8 cellular contexts compared by ENCODE assay signal in the genomic region with DNA sequence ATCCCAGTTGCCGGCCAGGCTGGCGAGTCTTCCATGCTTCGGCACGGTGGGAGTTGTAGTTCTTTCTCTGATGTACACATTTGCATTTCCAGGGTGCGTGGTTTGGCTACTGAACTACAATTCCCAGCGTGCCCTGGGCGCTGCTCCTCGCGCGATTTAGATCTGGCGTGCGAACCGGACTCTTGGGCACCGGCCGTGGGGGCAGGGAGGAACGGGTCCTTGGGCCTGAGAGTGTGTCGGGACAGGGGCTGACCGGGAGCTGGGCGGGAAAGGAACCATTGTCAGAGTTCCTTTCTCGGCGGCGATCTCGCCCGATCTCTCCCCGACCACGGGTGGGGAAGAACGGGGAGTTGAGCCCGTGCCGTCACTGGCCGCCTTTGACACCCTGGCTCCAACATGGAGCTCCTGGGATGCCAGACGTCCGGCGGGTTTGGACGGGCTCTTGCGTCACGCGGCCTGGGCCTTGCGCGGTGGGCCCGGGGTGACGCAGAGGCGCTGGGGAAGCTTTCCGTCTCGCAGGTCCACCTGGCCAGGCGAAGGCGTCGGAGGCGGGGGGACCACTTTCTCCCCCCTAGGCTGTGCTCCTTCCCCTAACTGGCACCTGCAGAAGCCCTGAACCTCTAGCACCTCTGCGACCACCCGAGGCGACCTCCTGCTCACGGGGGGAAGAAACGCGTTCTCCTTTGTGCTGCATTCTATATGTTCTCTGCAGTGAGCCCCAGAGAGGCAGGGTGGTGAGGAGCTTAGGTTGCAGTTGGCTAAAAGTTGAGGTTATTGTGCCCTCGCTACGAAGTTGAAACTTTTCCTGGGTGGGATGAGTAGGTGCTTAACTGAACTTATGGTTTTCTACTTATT. TPM values are rescaled to one million over a fixed set of nuclear protein-coding genes. Genes with fewer than 3 reads are reported as not detected.
DNase-seq lines count a peak whose midpoint lies in the region; ATAC-seq and TF ChIP-seq lines count a peak whose summit lies in the region.

No MANE protein-coding gene starts in this region.

- H3K9me1 ChIP-seq in IMR-90 (ENCODE audit: insufficient read depth, low read length) = no peaks in the 10 kb centered on the region

- peak overlapping the region; percentile 56; the same call in 1 of the 2 replicates for H2BK120ac ChIP-seq in IMR-90 (ENCODE audit: low read depth, low read length)

- H2BK15ac ChIP-seq in IMR-90 (ENCODE audit: low read depth, low read length) = no peak overlapping the region

- ATAC-seq in GM21576 (IDR thresholded peaks at IDR 0.05; ENCODE audit: unreplicated experiment) (peak; percentile 78), IMR-90 (ENCODE audit: low read depth) (peak; percentile 83)

- H3K79me2 ChIP-seq in OCI-LY3 (ENCODE audit: low read length) = peaks cover 55% of the 10 kb centered on the region

- H2BK5ac ChIP-seq in IMR-90 (ENCODE audit: low read depth, low read length, poor library complexity, severe bottlenecking) = peak overlapping the region; percentile 83

- peak overlapping the region; percentile 67 for H4K91ac ChIP-seq in IMR-90 (ENCODE audit: insufficient read depth, low read depth, low read length)

- dilution Hi-C loops in IMR-90 (cut with HindIII; ENCODE audit: low sequenced_read_pairs, unreplicated experiment) = no loop called here

- H4K8ac ChIP-seq in IMR-90 (ENCODE audit: low read depth in 2 of 2, low read length in 2 of 2) = peak overlapping the region in 1 of 2 experiments; percentile 83; a peak in 2 of 4 replicates

- no TSS peak for BruUV-seq in IMR-90 (replicated peaks; lab: Mats Ljungman, UMichigan)

- no peak for TF ChIP-seq RAD21 in IMR-90 (IDR thresholded peaks at IDR 0.05; ENCODE audit: low read length)

- in situ Hi-C loops in IMR-90 (cut with MboI; ENCODE audit: low sequenced_read_pairs) = no loop called here

- intact Hi-C loops in IMR-90 (cut with micrococcal nuclease) = loop anchor here (2.0 kb wide), 1 partner anchor 244 kb away; a partner anchor contains a TSS

- H4K20me1 ChIP-seq in IMR-90 (ENCODE audit: insufficient read depth, low read length) (peaks cover 52% of the 10 kb centered on the region), OCI-LY3 (ENCODE audit: insufficient read depth, low read length) (peaks cover 29% of the 10 kb centered on the region)

- POLR2A ChIA-PET in IMR-90 (lab: Charles Lee; ENCODE audit: unreplicated experiment) = interaction anchor here (0.6 to 1.7 kb wide), 3 partner anchors 8 to 72 kb away, joined by 3 to 8 read pairs (median 3); no protein-coding TSS in a partner anchor

- H3K9me3 ChIP-seq in IMR-90 (ENCODE audit: control insufficient read depth, insufficient read depth, low read length) (no peaks in the 10 kb centered on the region), OCI-LY3 (ENCODE audit: insufficient read depth, low read length) (no peaks in the 10 kb centered on the region)

- peak overlapping the region; percentile 98 for H2AFZ ChIP-seq in IMR-90 (replicated peaks; ENCODE audit: low read length, poor library complexity)
- 0 out of 2 replicates have a peak overlapping the region, but pooled peaks have one; percentile 48 for H2AFZ ChIP-seq in OCI-LY3 (ENCODE audit: low read depth, low read length)

- H2AK9ac ChIP-seq in IMR-90 (replicated peaks; ENCODE audit: low read depth, low read length, poor library complexity) = peak overlapping the region; percentile 91

- DNase-seq in DMS 273 (lab: John Stamatoyannopoulos, UW; ENCODE audit: unreplicated experiment) = peak; percentile 99
- peak; percentile 97 for DNase-seq in IMR-90
- peak; percentile 73 for DNase-seq in activated T-cell treated with anti-CD3 and anti-CD28 coated beads for 4 hours
- peak; percentile 97 for DNase-seq in epithelial cell of esophagus (ENCODE audit: low read depth)
- peak; percentile 96 for DNase-seq in midbrain (lab: John Stamatoyannopoulos, UW)
- peak; percentile 70 to 72 for DNase-seq in stimulated activated CD8-positive, alpha-beta memory T cell treated with anti-CD3 and anti-CD28 coated beads, Interleukin-15, amount 100 ng/mL, for 4 hours (ENCODE audit: low read depth in 2 of 2)

- no peak; the same call in 1 of the 2 replicates for TF ChIP-seq POLR2A in IMR-90 (IDR thresholded peaks at IDR 0.05; ENCODE audit: low read depth, low read length)

- H3K18ac ChIP-seq in IMR-90 (ENCODE audit: low read depth, low read length) = peak overlapping the region; percentile 39; the same call in 1 of the 2 replicates

- H3K4me1 ChIP-seq in IMR-90 (ENCODE audit: control insufficient read depth, insufficient read depth, low read length) (no peaks in the 10 kb centered on the region; the same call in 1 of the 2 replicates), OCI-LY3 (ENCODE audit: low read length) (peaks cover 23% of the 10 kb centered on the region)

- H3K4me3 ChIP-seq in IMR-90 (ENCODE audit: insufficient read depth, low read depth, low read length) = peak overlapping the region; percentile 85
- H3K4me3 ChIP-seq in OCI-LY3 (ENCODE audit: low read length) = peak overlapping the region; percentile 93
- peak overlapping the region; percentile 94 for H3K4me3 ChIP-seq in epithelial cell of esophagus (ENCODE audit: low read length)

- H2AK5ac ChIP-seq in IMR-90 (ENCODE audit: low read depth, low read length) = peak overlapping the region; percentile 87

- no peaks in the 10 kb centered on the region for H3K27me3 ChIP-seq in IMR-90 (ENCODE audit: control insufficient read depth, insufficient read depth, low read length)
- H3K27me3 ChIP-seq in OCI-LY3 (ENCODE audit: low read depth, low read length) = no peaks in the 10 kb centered on the region

- peak overlapping the region; percentile 88 for H3K23ac ChIP-seq in IMR-90 (ENCODE audit: low read depth, low read length)

- H3K27ac ChIP-seq in IMR-90 (ENCODE audit: insufficient read depth, low read length) = peak overlapping the region; percentile 94
- H3K27ac ChIP-seq in OCI-LY3 (ENCODE audit: low read length) = peak overlapping the region; percentile 84

- H3K4ac ChIP-seq in IMR-90 (ENCODE audit: low read depth, low read length) = peak overlapping the region; percentile 86

- H3K4me2 ChIP-seq in IMR-90 (ENCODE audit: low read depth, low read length) = peak overlapping the region; percentile 95
- peak overlapping the region; percentile 83 for H3K4me2 ChIP-seq in OCI-LY3 (ENCODE audit: low read length)

- TF ChIP-seq CTCF in IMR-90 (conservative IDR thresholded peaks at IDR 0.05; ENCODE audit: low read depth, low read length) = no peak
- TF ChIP-seq CTCF in OCI-LY3 (IDR thresholded peaks at IDR 0.05; ENCODE audit: low read depth, low read length) = no peak
- TF ChIP-seq CTCF in epithelial cell of esophagus (IDR thresholded peaks at IDR 0.05; ENCODE audit: insufficient read depth, low read depth, low read length, missing control alignments) = no peak

- H3K9ac ChIP-seq in IMR-90 (ENCODE audit: low read depth, low read length) = peak overlapping the region; percentile 96
- H3K9ac ChIP-seq in OCI-LY3 (ENCODE audit: low read length) = peak overlapping the region; percentile 94

- H3K79me1 ChIP-seq in IMR-90 (ENCODE audit: low read depth in 1 of 2, low read length in 2 of 2) = peaks cover 5 to 29% of the 10 kb centered on the region in 2 experiments

- H3K36me3 ChIP-seq in IMR-90 (ENCODE audit: control insufficient read depth, insufficient read depth, low read length) (peaks cover 2% of the 10 kb centered on the region), OCI-LY3 (replicated peaks; ENCODE audit: low read depth, low read length) (peaks cover 5% of the 10 kb centered on the region)

- 0% methylated on average over 13 of the region's 56 CpGs; no CpG with 5 or more reads in 1 of the 2 experiments for WGBS in IMR-90 (ENCODE audit: extremely low coverage in 2 of 2, insufficient read length in 1 of 2), 2 experiments

- CTCF ChIA-PET in IMR-90 (lab: Yijun Ruan, JAX) = interaction anchor here (0.6 kb wide), 1 partner anchor 423 kb away, joined by 5 read pairs; no protein-coding TSS in a partner anchor

- H2BK20ac ChIP-seq in IMR-90 (ENCODE audit: low read depth, low read length) = no peak overlapping the region

- H3K56ac ChIP-seq in IMR-90 (ENCODE audit: extremely low read depth, insufficient read depth, low read length) = peak overlapping the region; percentile 87

- peak overlapping the region; percentile 94 for H3K14ac ChIP-seq in IMR-90 (replicated peaks; ENCODE audit: low read depth, low read length)

- peak overlapping the region; percentile 70 for H4K5ac ChIP-seq in IMR-90 (ENCODE audit: low read depth, low read length)

TF ChIP-seq in IMR-90, 13 proteins besides CTCF, POLR2A, EP300 and RAD21 (continues in another document):
- peak; percentile 87 for TF ChIP-seq CHD1 (IDR thresholded peaks at IDR 0.05; ENCODE audit: low read depth, low read length)
- peak; percentile 93 for TF ChIP-seq CEBPB (IDR thresholded peaks at IDR 0.05; ENCODE audit: low read depth, low read length)
- TF ChIP-seq MXI1 (IDR thresholded peaks at IDR 0.05; ENCODE audit: borderline replicate concordance, low read depth, low read length) = peak; percentile 77; the same call in 1 of the 2 replicates
- TF ChIP-seq RFX5 (IDR thresholded peaks at IDR 0.05; ENCODE audit: low read depth, low read length) = no peak
- TF ChIP-seq, protein P1, sequence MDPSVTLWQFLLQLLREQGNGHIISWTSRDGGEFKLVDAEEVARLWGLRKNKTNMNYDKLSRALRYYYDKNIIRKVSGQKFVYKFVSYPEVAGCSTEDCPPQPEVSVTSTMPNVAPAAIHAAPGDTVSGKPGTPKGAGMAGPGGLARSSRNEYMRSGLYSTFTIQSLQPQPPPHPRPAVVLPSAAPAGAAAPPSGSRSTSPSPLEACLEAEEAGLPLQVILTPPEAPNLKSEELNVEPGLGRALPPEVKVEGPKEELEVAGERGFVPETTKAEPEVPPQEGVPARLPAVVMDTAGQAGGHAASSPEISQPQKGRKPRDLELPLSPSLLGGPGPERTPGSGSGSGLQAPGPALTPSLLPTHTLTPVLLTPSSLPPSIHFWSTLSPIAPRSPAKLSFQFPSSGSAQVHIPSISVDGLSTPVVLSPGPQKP (IDR thresholded peaks at IDR 0.05; ENCODE audit: borderline replicate concordance, low read depth, low read length) = no peak
- TF ChIP-seq MAZ (IDR thresholded peaks at IDR 0.05; ENCODE audit: borderline replicate concordance, low read depth, low read length) = no peak
- no peak for TF ChIP-seq SMC3 (IDR thresholded peaks at IDR 0.05; ENCODE audit: low read depth, low read length)
- peak; percentile 38; the same call in 1 of the 2 replicates for TF ChIP-seq BHLHE40 (IDR thresholded peaks at IDR 0.05; ENCODE audit: low read depth, low read length)
- TF ChIP-seq NFE2L2 (IDR thresholded peaks at IDR 0.05; ENCODE audit: low read depth, low read length) = no peak
- no peak for TF ChIP-seq MAFK (IDR thresholded peaks at IDR 0.05; ENCODE audit: low read depth, low read length)

RNA-seq across cellular contexts. Expression of a gene that starts 0.8 kb away (rescaled TPM):
- total RNA-seq in IMR-90 (2012; rRNA removed) = 18.3 and 24.2 TPM in 2 replicates
- polyA plus RNA-seq in IMR-90 (2012; rRNA removed) = 16.6 and 25.3 TPM in 2 replicates
- 4.5 and 4.9 TPM in 2 replicates for polyA plus RNA-seq in IMR-90 (2012; cell fraction: cytosol; rRNA removed)
- polyA plus RNA-seq in IMR-90 (2012; cell fraction: nucleus; rRNA removed; ENCODE audit: low replicate concordance) = 10.1 and 62.2 TPM in 2 replicates

RNA-seq across cellular contexts. Expression of a gene that starts 29.8 kb away (rescaled TPM):
- not detected in 2 replicates for total RNA-seq in IMR-90 (2012; rRNA removed)
- polyA plus RNA-seq in IMR-90 (2012; rRNA removed) = 0.56 and 0.68 TPM in 2 replicates
- polyA plus RNA-seq in IMR-90 (2012; cell fraction: cytosol; rRNA removed) = 0.03 and 0.04 TPM in 2 replicates
- 0.27 and 2.8 TPM in 2 replicates for polyA plus RNA-seq in IMR-90 (2012; cell fraction: nucleus; rRNA removed; ENCODE audit: low replicate concordance)

Comparison
In these comparisons a context has a peak if more than half of its experiments do, and no peak if none do; other contexts are left out.
1. Peak in every context shown above with its lines: DNase-seq, ATAC-seq, H3K4me3 ChIP-seq and H3K27ac ChIP-seq.